In the genomic region with DNA sequence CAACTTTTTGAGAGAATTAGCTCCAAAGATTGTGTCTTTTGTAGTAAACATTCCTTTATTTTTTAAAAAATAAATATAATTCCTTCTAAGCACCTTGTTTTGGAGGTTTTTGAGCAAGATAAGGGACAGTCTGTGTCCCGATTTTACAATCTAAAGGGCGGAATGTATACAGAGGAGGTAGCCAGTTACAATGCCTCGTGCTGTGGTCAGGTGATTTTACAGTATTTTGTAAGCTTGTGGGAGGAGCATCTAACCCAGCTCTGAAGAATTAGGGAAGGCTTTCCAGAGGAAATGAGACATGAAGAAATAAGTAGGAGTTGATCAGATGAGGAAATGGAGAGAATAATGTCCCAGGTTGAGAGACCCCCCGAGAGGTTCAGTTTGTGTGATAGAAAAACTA, we compare ENCODE assay signal across 8 cellular contexts. TPM values are rescaled to one million over a fixed set of nuclear protein-coding genes. Genes with fewer than 3 reads are reported as not detected.
A peak's percentile ranks its signal among the peaks of the same experiment; 100 is the strongest.
DNase-seq lines count a peak whose midpoint lies in the region; ATAC-seq and TF ChIP-seq lines count a peak whose summit lies in the region.

No MANE protein-coding gene starts in this region.

- no peak for TF ChIP-seq CTCF in LNCaP clone FGC (IDR thresholded peaks at IDR 0.05; ENCODE audit: control insufficient read depth, extremely low read depth, insufficient read depth)
- no peak for TF ChIP-seq CTCF in brain microvascular endothelial cell (IDR thresholded peaks at IDR 0.05; ENCODE audit: low read depth, low read length, missing control alignments)
- TF ChIP-seq CTCF in left lung (IDR thresholded peaks at IDR 0.05) = no peak
- TF ChIP-seq CTCF in vagina (IDR thresholded peaks at IDR 0.05) = no peak
- no peak for TF ChIP-seq CTCF in GM13976 (IDR thresholded peaks at IDR 0.05; ENCODE audit: borderline replicate concordance, control extremely low read depth, extremely low read depth, insufficient read depth, missing control alignments)

- H3K4me1 ChIP-seq in left lung = peaks cover 5 to 30% of the 10 kb centered on the region in 2 donors
- H3K4me1 ChIP-seq in vagina = peaks cover 37% of the 10 kb centered on the region

- intact Hi-C loops in left lung (cut with DNase I) (no loop called here), vagina (cut with DNase I) (loop anchor here (5.0 kb wide), 1 partner anchor 176 kb away; no protein-coding TSS in a partner anchor)

- H3K9me3 ChIP-seq in left lung = no peaks in the 10 kb centered on the region
- H3K9me3 ChIP-seq in vagina = no peaks in the 10 kb centered on the region

- H3K4me3 ChIP-seq in LNCaP clone FGC (ENCODE audit: low read depth, low read length) = peak overlapping the region; percentile 83
- peak overlapping the region; percentile 91 for H3K4me3 ChIP-seq in brain microvascular endothelial cell (ENCODE audit: low read depth, low read length)
- peak overlapping the region; percentile 80 to 94 for H3K4me3 ChIP-seq in left lung
- H3K4me3 ChIP-seq in vagina = peak overlapping the region; percentile 78 to 88

- no peak overlapping the region for H3K27ac ChIP-seq in brain microvascular endothelial cell
- peak overlapping the region; percentile 95 to 99 for H3K27ac ChIP-seq in left lung
- H3K27ac ChIP-seq in vagina = peak overlapping the region; percentile 96

- in situ Hi-C loops in brain microvascular endothelial cell (cut with HindIII; ENCODE audit: low pct_ligation_motif_present, low sequenced_read_pairs) (loop anchor here (25.0 kb wide), 1 partner anchor 171 kb away; a partner anchor contains a TSS), GM13976 (cut with MboI; ENCODE audit: low sequenced_read_pairs, unreplicated experiment) (loop anchor here (5.0 kb wide), 1 partner anchor 171 kb away; no protein-coding TSS in a partner anchor)

- peak; percentile 58 for DNase-seq in COLO829 (ENCODE audit: low spot score)
- no peak for DNase-seq in LNCaP clone FGC (ENCODE audit: low read depth)
- no peak for DNase-seq in brain microvascular endothelial cell
- DNase-seq in left lung = peak in 1 of 2 donors; percentile 50
- no peak for DNase-seq in vagina (ENCODE audit: extremely low spot score in 2 of 2)
- no peak for DNase-seq in stimulated activated CD4-positive, alpha-beta T cell treated with anti-CD3 and anti-CD28 coated beads, Interleukin-12 subunit alpha, Interleukin-12 subunit beta, amount 100 ng/mL, for 4 hours
- no peak for DNase-seq in GM13976 (ENCODE audit: low spot score)

- H3K27me3 ChIP-seq in brain microvascular endothelial cell (replicated peaks) (no peaks in the 10 kb centered on the region), left lung (no peaks in the 10 kb centered on the region), vagina (no peaks in the 10 kb centered on the region)

- no peak for TF ChIP-seq POLR2A in vagina (IDR thresholded peaks at IDR 0.05)

- ATAC-seq in left lung = peak; percentile 69
- no peak for ATAC-seq in GM21390 (IDR thresholded peaks at IDR 0.05; ENCODE audit: unreplicated experiment)

- H3K36me3 ChIP-seq in brain microvascular endothelial cell (replicated peaks) (no peaks in the 10 kb centered on the region), left lung (peaks cover 0 to 6% of the 10 kb centered on the region in 2 donors), vagina (no peaks in the 10 kb centered on the region)

RNA-seq across cellular contexts. Expression of a gene that starts 1.3 kb away (rescaled TPM):
- total RNA-seq in left lung (10 to 100 TPM; 23.8 to 29.7 TPM), vagina (18.4 TPM)

RNA-seq across cellular contexts. Expression of a gene that starts 28.5 kb away (rescaled TPM):
- 10 to 100 TPM; 17.2 to 22.2 TPM for total RNA-seq in left lung
- total RNA-seq in vagina = 28.0 TPM
